Comparison of ENCODE assay signal across 22 cellular contexts in genomic region chr10:63116452-63117072, GRCh38. TPM values are rescaled to one million over a fixed set of nuclear protein-coding genes. Genes with fewer than 3 reads are reported as not detected.
DNase-seq lines count a peak whose midpoint lies in the region; ATAC-seq and TF ChIP-seq lines count a peak whose summit lies in the region.
"Had no signal": no experiment of that assay in that cellular context is flagged by ENCODE, and none has a peak within 500 bp of the region (broad histone marks: within the 10 kb centered on the region; RNA-seq: fewer than 3 reads in every experiment).

No MANE protein-coding gene starts in this region.

- H3K36me3 ChIP-seq in neutrophil (no peaks in the 10 kb centered on the region), thyroid gland (no peaks in the 10 kb centered on the region)

- H3K4me3 ChIP-seq in coronary artery (no peak overlapping the region), neutrophil (ENCODE audit: low read depth in 1 of 2, low read length in 1 of 2) (no peak overlapping the region), thyroid gland (replicated peaks in 1 of 3) (no peak overlapping the region)
- H3K4me3 ChIP-seq: body of pancreas, SK-N-MC had no signal

- H3K4me1 ChIP-seq in neutrophil (ENCODE audit: control insufficient read depth in 1 of 2, insufficient read depth in 1 of 2, low read depth in 1 of 2, low read length in 1 of 2) (peaks cover 45 to 48% of the 10 kb centered on the region in 2 experiments), thyroid gland (peaks cover 10 to 21% of the 10 kb centered on the region in 2 donors)
- H3K4me1 ChIP-seq: body of pancreas had no signal

- H3K27ac Mint-ChIP-seq in stimulated activated memory B cell treated with anti-CD40 and anti-IgM and Interleukin-4, amounts not matched to agents 10 μg/mL and 1 μg/mL and 100 μg/mL, for 72 hours: no peak overlapping the region
- H3K27ac Mint-ChIP-seq: activated CD8-positive, alpha-beta T cell treated with anti-CD3 and anti-CD28 coated beads, Interleukin-2, amount 10 ng/mL, durations not matched to agents 7 days and 5 days; activated naive CD4-positive, alpha-beta T cell treated with anti-CD3 and anti-CD28 coated beads, Interleukin-2, amount 50 U/mL, for 24 hours; CD8-positive, alpha-beta T cell; stimulated activated naive CD8-positive, alpha-beta T cell treated with anti-CD3 and anti-CD28 coated beads, Interleukin-15, Interleukin-2, amounts not matched to agents 100 ng/mL and 50 ng/mL, for 24 hours had no signal

- H3K9me3 ChIP-seq in neutrophil (no peaks in the 10 kb centered on the region), thyroid gland (no peaks in the 10 kb centered on the region)
- H3K9me3 ChIP-seq: body of pancreas had no signal

- intact Hi-C loops in thyroid gland (cut with DNase I): no loop called here

- CTCF ChIA-PET in RWPE1 (lab: Yijun Ruan, JAX): no interaction called here

- no peak for ATAC-seq in stimulated activated memory B cell treated with anti-CD40 and anti-IgM and Interleukin-4, amounts not matched to agents 10 μg/mL and 1 μg/mL and 100 μg/mL, for 72 hours
- ATAC-seq: activated CD8-positive, alpha-beta T cell treated with anti-CD3 and anti-CD28 coated beads, Interleukin-2, amount 10 ng/mL, durations not matched to agents 7 days and 5 days; CD8-positive, alpha-beta T cell had no signal

- no peaks in the 10 kb centered on the region for H3K27me3 Mint-ChIP-seq in stimulated activated memory B cell treated with anti-CD40 and anti-IgM and Interleukin-4, amounts not matched to agents 10 μg/mL and 1 μg/mL and 100 μg/mL, for 72 hours

- H3K9me3 Mint-ChIP-seq in stimulated activated memory B cell treated with anti-CD40 and anti-IgM and Interleukin-4, amounts not matched to agents 10 μg/mL and 1 μg/mL and 100 μg/mL, for 72 hours: no peaks in the 10 kb centered on the region
- H3K9me3 Mint-ChIP-seq: activated naive CD4-positive, alpha-beta T cell treated with anti-CD3 and anti-CD28 coated beads, Interleukin-2, amount 50 U/mL, for 24 hours; CD8-positive, alpha-beta T cell; stimulated activated naive CD8-positive, alpha-beta T cell treated with anti-CD3 and anti-CD28 coated beads, Interleukin-15, Interleukin-2, amounts not matched to agents 100 ng/mL and 50 ng/mL, for 24 hours had no signal

- DNase-seq in RWPE1 (ENCODE audit: low spot score): no peak
- DNase-seq in coronary artery (ENCODE audit: low spot score): no peak
- DNase-seq in thyroid gland: no peak
- no peak for DNase-seq in activated CD4-positive, alpha-beta T cell treated with anti-CD3 and anti-CD28 coated beads for 48 hours
- DNase-seq in NCI-H2107 (lab: John Stamatoyannopoulos, UW): no peak
- DNase-seq: activated CD4-positive, CD25-positive, alpha-beta regulatory T cell; activated CD8-positive, alpha-beta T cell treated with anti-CD3 and anti-CD28 coated beads, Interleukin-2, amount 10 ng/mL, durations not matched to agents 7 days and 5 days; activated T-cell treated with anti-CD3 and anti-CD28 coated beads, Interleukin-2, amount 50 U/mL, for 48 hours; CD8-positive, alpha-beta T cell; cortex of kidney; H7; NCI-H146; NCI-H2227 treated with DMSO at 0.1 percent for 48 hours; stimulated activated CD4-positive, alpha-beta T cell treated with anti-CD3 and anti-CD28 coated beads, Interleukin-1b, Interleukin-23, amount 100 ng/mL, for 48 hours; T1000 had no signal

- POLR2A ChIA-PET in RWPE1 (lab: Yijun Ruan, JAX; ENCODE audit: low non-redundant PET): interaction anchor here (0.8 kb wide), 1 partner anchor 18 kb away, joined by 4 read pairs; no protein-coding TSS in a partner anchor

- H3K36me3 Mint-ChIP-seq in stimulated activated memory B cell treated with anti-CD40 and anti-IgM and Interleukin-4, amounts not matched to agents 10 μg/mL and 1 μg/mL and 100 μg/mL, for 72 hours: no peaks in the 10 kb centered on the region
- H3K36me3 Mint-ChIP-seq: activated naive CD4-positive, alpha-beta T cell treated with anti-CD3 and anti-CD28 coated beads, Interleukin-2, amount 50 U/mL, for 24 hours; CD8-positive, alpha-beta T cell had no signal

- H3K4me3 Mint-ChIP-seq in stimulated activated memory B cell treated with anti-CD40 and anti-IgM and Interleukin-4, amounts not matched to agents 10 μg/mL and 1 μg/mL and 100 μg/mL, for 72 hours: no peak overlapping the region
- H3K4me3 Mint-ChIP-seq: activated CD8-positive, alpha-beta T cell treated with anti-CD3 and anti-CD28 coated beads, Interleukin-2, amount 10 ng/mL, durations not matched to agents 7 days and 5 days; activated naive CD4-positive, alpha-beta T cell treated with anti-CD3 and anti-CD28 coated beads, Interleukin-2, amount 50 U/mL, for 24 hours; CD8-positive, alpha-beta T cell; stimulated activated naive CD8-positive, alpha-beta T cell treated with anti-CD3 and anti-CD28 coated beads, Interleukin-15, Interleukin-2, amounts not matched to agents 100 ng/mL and 50 ng/mL, for 24 hours had no signal

- TF ChIP-seq CTCF in RWPE1 (conservative IDR thresholded peaks at IDR 0.05; ENCODE audit: low read depth): no peak
- no peak for TF ChIP-seq CTCF in coronary artery (IDR thresholded peaks at IDR 0.05)
- no peak for TF ChIP-seq CTCF in neutrophil (IDR thresholded peaks at IDR 0.05)
- no peak for TF ChIP-seq CTCF in thyroid gland (IDR thresholded peaks at IDR 0.05)

- H3K4me1 Mint-ChIP-seq in stimulated activated memory B cell treated with anti-CD40 and anti-IgM and Interleukin-4, amounts not matched to agents 10 μg/mL and 1 μg/mL and 100 μg/mL, for 72 hours: no peaks in the 10 kb centered on the region
- H3K4me1 Mint-ChIP-seq: activated naive CD4-positive, alpha-beta T cell treated with anti-CD3 and anti-CD28 coated beads, Interleukin-2, amount 50 U/mL, for 24 hours had no signal

- 94% methylated on average over 3 of the region's 3 CpGs for WGBS in thyroid gland, 2 donors

- H3K27me3 ChIP-seq in neutrophil (no peaks in the 10 kb centered on the region), thyroid gland (no peaks in the 10 kb centered on the region)
- H3K27me3 ChIP-seq: body of pancreas, foreskin keratinocyte had no signal

- TF ChIP-seq POLR2A in thyroid gland (IDR thresholded peaks at IDR 0.05): no peak

- H3K27ac ChIP-seq in RWPE1 (peak overlapping the region; percentile 45), coronary artery (peak overlapping the region; percentile 61 to 85), neutrophil (peak overlapping the region; percentile 95), thyroid gland (peak overlapping the region; percentile 23 to 86 (median 73))
- H3K27ac ChIP-seq: body of pancreas, foreskin keratinocyte, SK-N-MC had no signal

RNA-seq across cellular contexts. Expression of gene NRBF2, which starts 16.6 kb away (rescaled TPM):
- 10 to 100 TPM in 3 of 4 donors, 1 to 10 TPM in 1; 9.3 to 25.8 (median 15.2) TPM for total RNA-seq in thyroid gland

Comparison
In these comparisons a context has a peak if more than half of its experiments do, and no peak if none do; other contexts are left out.
1. H3K27ac ChIP-seq: peak in every context shown above with its lines; median percentile 95 in neutrophil; 73 in coronary artery; 73 in thyroid gland; 45 in RWPE1.